Comparison of ENCODE assay signal across 8 cellular contexts in genomic region chr4:78864405-78865024, GRCh38.
DNase-seq lines count a peak whose midpoint lies in the region; ATAC-seq and TF ChIP-seq lines count a peak whose summit lies in the region.

No MANE protein-coding gene starts in this region.

- H3K4me3 ChIP-seq in GM23338 (no peak overlapping the region), epithelial cell of esophagus (ENCODE audit: low read length) (no peak overlapping the region)

- H3K4me3 Mint-ChIP-seq in GM23338 = no peak overlapping the region

- no peak overlapping the region for H3K4me2 ChIP-seq in GM23338

- no peaks in the 10 kb centered on the region for H3K4me1 ChIP-seq in GM23338 (ENCODE audit: insufficient read depth)

- H3K36me3 ChIP-seq in GM23338 (ENCODE audit: insufficient read depth) = peaks cover 6% of the 10 kb centered on the region; the same call in 1 of the 2 replicates

- H4K20me1 ChIP-seq in GM23338 (replicated peaks; ENCODE audit: insufficient read depth) = no peaks in the 10 kb centered on the region

- DNase-seq in DMS79 (lab: John Stamatoyannopoulos, UW) (peak; percentile 48), GM23338 (ENCODE audit: low spot score) (peak; percentile 72), NCI-H1105 treated with DMSO at 0.1 percent for 48 hours (lab: John Stamatoyannopoulos, UW) (peak; percentile 64), SK-MEL-5 (ENCODE audit: low read depth, low spot score) (peak; percentile 76), epithelial cell of esophagus (ENCODE audit: low read depth) (peak; percentile 83), myocyte (ENCODE audit: low read depth) (peak; percentile 78), T-helper 9 cell (no peak), NCI-H226 (no peak)

- H3K79me2 ChIP-seq in GM23338 (replicated peaks; ENCODE audit: insufficient read depth) = no peaks in the 10 kb centered on the region

- H3K27me3 Mint-ChIP-seq in GM23338 (ENCODE audit: insufficient read depth, low read depth, poor library complexity) = no peaks in the 10 kb centered on the region

- no peak overlapping the region for H3K27ac ChIP-seq in GM23338 (ENCODE audit: low read depth)

- H3K27ac Mint-ChIP-seq in GM23338 = no peak overlapping the region

- no peaks in the 10 kb centered on the region; the same call in 2 of the 3 replicates for H3K9me3 Mint-ChIP-seq in GM23338

- no peaks in the 10 kb centered on the region for H3F3A ChIP-seq in GM23338 (replicated peaks; ENCODE audit: low read depth)

- no peak overlapping the region for H2AFZ ChIP-seq in GM23338

- no peaks in the 10 kb centered on the region for H3K4me1 Mint-ChIP-seq in GM23338

- peaks cover 9% of the 10 kb centered on the region; the same call in 2 of the 3 replicates for H3K36me3 Mint-ChIP-seq in GM23338 (ENCODE audit: low read depth)

- TF ChIP-seq CTCF in GM23338 (conservative IDR thresholded peaks at IDR 0.05; ENCODE audit: low read depth in 2 of 2) (peak; percentile 73 to 91), epithelial cell of esophagus (IDR thresholded peaks at IDR 0.05; ENCODE audit: insufficient read depth, low read depth, low read length, missing control alignments) (peak; percentile 63)

- ATAC-seq in GM23338 = no peak

- H3K27me3 ChIP-seq in GM23338 (ENCODE audit: insufficient read depth) = no peaks in the 10 kb centered on the region

- no peaks in the 10 kb centered on the region for H3K9me2 ChIP-seq in GM23338 (ENCODE audit: insufficient read depth)

- in situ Hi-C loops in SK-MEL-5 (cut with HindIII; ENCODE audit: low pct_unique_long_range_greater_than_20kb, low sequenced_read_pairs) = loop anchor here (25.0 kb wide), 1 partner anchor 252 kb away; no protein-coding TSS in a partner anchor

TF ChIP-seq in GM23338, 12 proteins besides CTCF, POLR2A, EP300 and RAD21:
- TF ChIP-seq REST (IDR thresholded peaks at IDR 0.05; ENCODE audit: unreplicated experiment) = no peak
- no peak for TF ChIP-seq ZNF114 (CRISPR knock-in tag; IDR thresholded peaks at IDR 0.05)
- no peak for TF ChIP-seq NANOG (IDR thresholded peaks at IDR 0.05; ENCODE audit: borderline replicate concordance)
- no peak for TF ChIP-seq ZNF462 (CRISPR knock-in tag; IDR thresholded peaks at IDR 0.05)
- no peak for TF ChIP-seq ZNF331 (CRISPR knock-in tag; IDR thresholded peaks at IDR 0.05; ENCODE audit: low read depth)
TF ChIP-seq in GM23338: peak in this region for 0.

Comparison
In these comparisons a context has a peak if more than half of its experiments do, and no peak if none do; other contexts are left out.
1. DNase-seq: peak in DMS79 (single experiment), GM23338 (single experiment), NCI-H1105 treated with DMSO at 0.1 percent for 48 hours (single experiment), SK-MEL-5 (single experiment), epithelial cell of esophagus (single experiment) and myocyte (single experiment); none in T-helper 9 cell (single experiment) and NCI-H226 (single experiment).